19 cellular contexts compared by ENCODE assay signal in genomic region chr4:188332265-188332664, GRCh38.
DNase-seq lines count a peak whose midpoint lies in the region; ATAC-seq, FAIRE-seq and TF ChIP-seq lines count a peak whose summit lies in the region.
"Had no signal": no experiment of that assay in that cellular context is flagged by ENCODE, and none has a peak within 500 bp of the region (broad histone marks: within the 10 kb centered on the region; RNA-seq: fewer than 3 reads in every experiment).

No MANE protein-coding gene starts in this region.

- no peaks in the 10 kb centered on the region for H3K79me1 ChIP-seq in mesenchymal stem cell (replicated peaks; ENCODE audit: low read length, poor library complexity, severe bottlenecking)

- peaks cover 11% of the 10 kb centered on the region for H3K9me3 Mint-ChIP-seq in activated CD4-positive, alpha-beta memory T cell treated with anti-CD3 and anti-CD28 coated beads for 36 hours

- no peaks in the 10 kb centered on the region for H3K9me3 ChIP-seq in adipocyte (ENCODE audit: control insufficient read depth, low read length)
- H3K9me3 ChIP-seq in mesenchymal stem cell (ENCODE audit: control insufficient read depth, low read length), result no peaks in the 10 kb centered on the region

- H3K27me3 Mint-ChIP-seq in activated CD4-positive, alpha-beta memory T cell treated with anti-CD3 and anti-CD28 coated beads for 36 hours, result no peaks in the 10 kb centered on the region
- H3K27me3 Mint-ChIP-seq: CD4-positive, CD25-positive, alpha-beta regulatory T cell had no signal

- H3K36me3 Mint-ChIP-seq in activated CD4-positive, alpha-beta memory T cell treated with anti-CD3 and anti-CD28 coated beads for 36 hours, result no peaks in the 10 kb centered on the region
- H3K36me3 Mint-ChIP-seq: CD4-positive, CD25-positive, alpha-beta regulatory T cell had no signal

- 75% methylated on average over 2 of the region's 2 CpGs for WGBS in mesenchymal stem cell

- no peak overlapping the region for H2AFZ ChIP-seq in mesenchymal stem cell (ENCODE audit: low read depth, low read length)

- H2BK5ac ChIP-seq in mesenchymal stem cell (ENCODE audit: low read depth, low read length, poor library complexity, severe bottlenecking), result no peak overlapping the region

- H2BK12ac ChIP-seq in mesenchymal stem cell (ENCODE audit: low read length in 2 of 2), result no peak overlapping the region

- no peak overlapping the region for H3K9ac ChIP-seq in adipocyte (ENCODE audit: low read length)
- H3K9ac ChIP-seq in mesenchymal stem cell (ENCODE audit: low read length), result peak overlapping the region; percentile 51
- H3K9ac ChIP-seq: BLaER1 treated with 17β-estradiol and CSF1 and Interleukin-3, amounts not matched to agents 10 nM and 100 nM had no signal

- intact Hi-C loops in activated CD4-positive, alpha-beta memory T cell treated with anti-CD3 and anti-CD28 coated beads for 36 hours (cut with micrococcal nuclease), result no loop called here

- no peak overlapping the region for H4K8ac ChIP-seq in mesenchymal stem cell (ENCODE audit: low read length)

- no peak overlapping the region for H3K4me2 ChIP-seq in mesenchymal stem cell (ENCODE audit: low read length, poor library complexity, severe bottlenecking)
- H3K4me2 ChIP-seq: BLaER1 treated with 17β-estradiol and CSF1 and Interleukin-3, amounts not matched to agents 10 nM and 100 nM had no signal

- H3K4me3 ChIP-seq in adipocyte (ENCODE audit: low read length) (no peak overlapping the region), cardiac fibroblast (replicated peaks in 1 of 2; ENCODE audit: low read depth in 2 of 2, low read length in 2 of 2) (no peak overlapping the region), mesenchymal stem cell (ENCODE audit: insufficient read depth in 1 of 2, low read depth in 1 of 2, low read length in 2 of 2) (no peak overlapping the region)
- H3K4me3 ChIP-seq: BLaER1 treated with 17β-estradiol and CSF1 and Interleukin-3, amounts not matched to agents 10 nM and 100 nM had no signal

- CTCF ChIA-PET in activated CD4-positive, alpha-beta memory T cell treated with anti-CD3 and anti-CD28 coated beads for 36 hours (lab: Charles Lee), result no interaction called here

- H3K23ac ChIP-seq in mesenchymal stem cell (ENCODE audit: low read length in 2 of 2), result no peak overlapping the region

- POLR2A ChIA-PET in activated CD4-positive, alpha-beta memory T cell treated with anti-CD3 and anti-CD28 coated beads for 36 hours (lab: Charles Lee), result no interaction called here

- H3K27ac Mint-ChIP-seq in activated CD4-positive, alpha-beta memory T cell treated with anti-CD3 and anti-CD28 coated beads for 36 hours, result no peak overlapping the region
- H3K27ac Mint-ChIP-seq: CD4-positive, CD25-positive, alpha-beta regulatory T cell; HFFc6 had no signal

- H3K27ac ChIP-seq in mesenchymal stem cell (ENCODE audit: low read length, poor library complexity, severe bottlenecking), result no peak overlapping the region
- H3K27ac ChIP-seq: BLaER1 treated with 17β-estradiol and CSF1 and Interleukin-3, amounts not matched to agents 10 nM and 100 nM had no signal

- no peak overlapping the region for H2BK15ac ChIP-seq in mesenchymal stem cell (ENCODE audit: low read depth, poor library complexity, severe bottlenecking)

- no peak overlapping the region for H3K14ac ChIP-seq in mesenchymal stem cell (ENCODE audit: low read length in 2 of 2)

- H3K18ac ChIP-seq in mesenchymal stem cell (ENCODE audit: low read depth in 1 of 2, low read length in 2 of 2), result no peak overlapping the region

- H3K27me3 ChIP-seq in adipocyte (replicated peaks; ENCODE audit: control insufficient read depth, insufficient read depth, low read length) (no peaks in the 10 kb centered on the region), mesenchymal stem cell (ENCODE audit: control insufficient read depth in 1 of 2, insufficient read depth in 1 of 2, low read length in 2 of 2) (no peaks in the 10 kb centered on the region)
- H3K27me3 ChIP-seq: BLaER1 treated with 17β-estradiol and CSF1 and Interleukin-3, amounts not matched to agents 10 nM and 100 nM had no signal

- H2AK5ac ChIP-seq in mesenchymal stem cell (ENCODE audit: low read length, severe bottlenecking), result no peak overlapping the region

- H3K4me1 Mint-ChIP-seq in activated CD4-positive, alpha-beta memory T cell treated with anti-CD3 and anti-CD28 coated beads for 36 hours (ENCODE audit: low read depth), result no peaks in the 10 kb centered on the region
- H3K4me1 Mint-ChIP-seq: CD4-positive, CD25-positive, alpha-beta regulatory T cell had no signal

- no peak for FAIRE-seq in urothelium cell line (lab: Jason Lieb, UNC)
- FAIRE-seq: G401.6, GM12892, GM19239, H1 had no signal

- H3K4me1 ChIP-seq in adipocyte (ENCODE audit: control insufficient read depth, insufficient read depth, low read length) (peaks cover 4% of the 10 kb centered on the region), mesenchymal stem cell (ENCODE audit: control insufficient read depth, insufficient read depth, low read depth, low read length) (no peaks in the 10 kb centered on the region)

- H2BK120ac ChIP-seq in mesenchymal stem cell (ENCODE audit: low read depth, low read length), result no peak overlapping the region

- no peak overlapping the region for H3K4me3 Mint-ChIP-seq in activated CD4-positive, alpha-beta memory T cell treated with anti-CD3 and anti-CD28 coated beads for 36 hours
- H3K4me3 Mint-ChIP-seq: HFFc6 had no signal

- H3K36me3 ChIP-seq in adipocyte (ENCODE audit: control insufficient read depth, insufficient read depth, low read length, severe bottlenecking), result no peaks in the 10 kb centered on the region
- no peaks in the 10 kb centered on the region for H3K36me3 ChIP-seq in mesenchymal stem cell (ENCODE audit: control insufficient read depth in 1 of 2, insufficient read depth in 2 of 2, low read depth in 1 of 2, low read length in 2 of 2)
- H3K36me3 ChIP-seq: BLaER1 treated with 17β-estradiol and CSF1 and Interleukin-3, amounts not matched to agents 10 nM and 100 nM had no signal

- no peak overlapping the region for H4K91ac ChIP-seq in mesenchymal stem cell (ENCODE audit: low read length)

- TF ChIP-seq CTCF in cardiac fibroblast (IDR thresholded peaks at IDR 0.05; ENCODE audit: low read depth, low read length), result no peak

- peak; percentile 8 for DNase-seq in adipocyte (ENCODE audit: low read depth)
- peak; percentile 2 to 32 for DNase-seq in cardiac fibroblast (ENCODE audit: low read depth in 2 of 2)
- DNase-seq in mesenchymal stem cell, result no peak
- DNase-seq in stromal cell of bone marrow (ENCODE audit: low read depth), result peak; percentile 6
- no peak for DNase-seq in T-helper 2 cell
- no peak for DNase-seq in activated CD4-positive, alpha-beta memory T cell treated with anti-CD3 and anti-CD28 coated beads for 36 hours
- DNase-seq in urothelium cell line (ENCODE audit: low spot score), result no peak
- DNase-seq: ACHN; Calu3; CD4-positive, CD25-positive, alpha-beta regulatory T cell; DMS79 treated with DMSO at 0.1 percent for 48 hours; EL; HFFc6 had no signal

- no peak overlapping the region for H3K4ac ChIP-seq in mesenchymal stem cell (ENCODE audit: low read depth in 1 of 2, low read length in 2 of 2)

- no peak for ATAC-seq in GM18868 (IDR thresholded peaks at IDR 0.05; ENCODE audit: unreplicated experiment)

Comparison
In these comparisons a context has a peak if more than half of its experiments do, and no peak if none do; other contexts are left out.
1. DNase-seq: peak in adipocyte (single experiment), cardiac fibroblast (2 of 2) and stromal cell of bone marrow (single experiment); none in mesenchymal stem cell (single experiment), T-helper 2 cell (0 of 5), activated CD4-positive, alpha-beta memory T cell treated with anti-CD3 and anti-CD28 coated beads for 36 hours (single experiment) and urothelium cell line (single experiment).